9 cellular contexts compared by ENCODE assay signal in genomic region chr12:93624595-93625294, GRCh38. TPM values are rescaled to one million over a fixed set of nuclear protein-coding genes. Genes with fewer than 3 reads are reported as not detected.
A peak's percentile ranks its signal among the peaks of the same experiment; 100 is the strongest.
DNase-seq lines count a peak whose midpoint lies in the region; ATAC-seq and TF ChIP-seq lines count a peak whose summit lies in the region.
"Had no signal": no experiment of that assay in that cellular context is flagged by ENCODE, and none has a peak within 500 bp of the region (broad histone marks: within the 10 kb centered on the region; RNA-seq: fewer than 3 reads in every experiment).

No MANE protein-coding gene starts in this region.

- no peaks in the 10 kb centered on the region for H3K27me3 Mint-ChIP-seq in activated T-cell treated with anti-CD3 and anti-CD28 coated beads, Interleukin-2, amount 50 U/mL, for 4 hours (ENCODE audit: low read depth)
- H3K27me3 Mint-ChIP-seq in activated T-cell treated with anti-CD3 and anti-CD28 coated beads, Interleukin-2, amount 50 U/mL, for 24 hours = peaks cover 1% of the 10 kb centered on the region
- H3K27me3 Mint-ChIP-seq: activated naive CD8-positive, alpha-beta T cell treated with anti-CD3 and anti-CD28 coated beads, Interleukin-2, amount 10 ng/mL, durations not matched to agents 7 days and 5 days had no signal

- no peak for DNase-seq in activated T-cell treated with anti-CD3 and anti-CD28 coated beads, Interleukin-2, amount 50 U/mL, for 4 hours
- DNase-seq in activated T-cell treated with anti-CD3 and anti-CD28 coated beads, Interleukin-2, amount 50 U/mL, for 24 hours = no peak
- DNase-seq in astrocyte of the spinal cord (ENCODE audit: low read depth, low spot score) (peak; percentile 95), gastrocnemius medialis (no peak), inferior parietal cortex (ENCODE audit: extremely low spot score) (no peak), NCI-H128 (lab: John Stamatoyannopoulos, UW; ENCODE audit: unreplicated experiment) (no peak), NCI-H446 treated with DMSO at 0.1 percent for 48 hours (lab: John Stamatoyannopoulos, UW) (no peak)
- DNase-seq: activated naive CD8-positive, alpha-beta T cell treated with anti-CD3 and anti-CD28 coated beads, Interleukin-2, amount 10 ng/mL, durations not matched to agents 7 days and 5 days had no signal

- H3K27ac ChIP-seq in gastrocnemius medialis = peak overlapping the region in 3 of 4 donors; percentile 19 to 51 (median 39)

- H3K4me1 ChIP-seq in gastrocnemius medialis = peaks cover 0 to 7% of the 10 kb centered on the region in 2 donors

- H3K9me3 ChIP-seq in gastrocnemius medialis = no peaks in the 10 kb centered on the region

- in situ Hi-C loops in astrocyte of the spinal cord (cut with HindIII; ENCODE audit: low sequenced_read_pairs) = no loop called here
- in situ Hi-C loops in gastrocnemius medialis (cut with MboI; ENCODE audit: low sequenced_read_pairs in 4 of 4) = no loop called here

- no peak for TF ChIP-seq POLR2A in gastrocnemius medialis (IDR thresholded peaks at IDR 0.05)

- no peak overlapping the region for H3K27ac Mint-ChIP-seq in activated T-cell treated with anti-CD3 and anti-CD28 coated beads, Interleukin-2, amount 50 U/mL, for 24 hours
- H3K27ac Mint-ChIP-seq: activated naive CD8-positive, alpha-beta T cell treated with anti-CD3 and anti-CD28 coated beads, Interleukin-2, amount 10 ng/mL, durations not matched to agents 7 days and 5 days had no signal

- intact Hi-C loops in gastrocnemius medialis (cut with DNase I; ENCODE audit: low total_unique reads) = no loop called here

- no peaks in the 10 kb centered on the region for H3K36me3 ChIP-seq in gastrocnemius medialis

- H3K4me1 Mint-ChIP-seq in activated T-cell treated with anti-CD3 and anti-CD28 coated beads, Interleukin-2, amount 50 U/mL, for 4 hours (ENCODE audit: low read depth) = peaks cover 5% of the 10 kb centered on the region
- H3K4me1 Mint-ChIP-seq in activated T-cell treated with anti-CD3 and anti-CD28 coated beads, Interleukin-2, amount 50 U/mL, for 24 hours (ENCODE audit: low read depth) = peaks cover 7% of the 10 kb centered on the region
- H3K4me1 Mint-ChIP-seq: activated naive CD8-positive, alpha-beta T cell treated with anti-CD3 and anti-CD28 coated beads, Interleukin-2, amount 10 ng/mL, durations not matched to agents 7 days and 5 days had no signal

- TF ChIP-seq CTCF in astrocyte of the spinal cord (IDR thresholded peaks at IDR 0.05; ENCODE audit: low read depth, low read length) (no peak), gastrocnemius medialis (IDR thresholded peaks at IDR 0.05 in 4 of 5, conservative IDR thresholded peaks at IDR 0.05 in 1 of 5) (no peak)

- H3K9me3 Mint-ChIP-seq in activated T-cell treated with anti-CD3 and anti-CD28 coated beads, Interleukin-2, amount 50 U/mL, for 4 hours = peaks cover 2% of the 10 kb centered on the region
- no peaks in the 10 kb centered on the region for H3K9me3 Mint-ChIP-seq in activated T-cell treated with anti-CD3 and anti-CD28 coated beads, Interleukin-2, amount 50 U/mL, for 24 hours

- H3K4me3 Mint-ChIP-seq in activated T-cell treated with anti-CD3 and anti-CD28 coated beads, Interleukin-2, amount 50 U/mL, for 4 hours = no peak overlapping the region
- H3K4me3 Mint-ChIP-seq in activated T-cell treated with anti-CD3 and anti-CD28 coated beads, Interleukin-2, amount 50 U/mL, for 24 hours = no peak overlapping the region
- H3K4me3 Mint-ChIP-seq: activated naive CD8-positive, alpha-beta T cell treated with anti-CD3 and anti-CD28 coated beads, Interleukin-2, amount 10 ng/mL, durations not matched to agents 7 days and 5 days had no signal

- H3K27me3 ChIP-seq in gastrocnemius medialis = no peaks in the 10 kb centered on the region

- H3K36me3 Mint-ChIP-seq in activated T-cell treated with anti-CD3 and anti-CD28 coated beads, Interleukin-2, amount 50 U/mL, for 4 hours (ENCODE audit: insufficient read depth) = no peaks in the 10 kb centered on the region
- H3K36me3 Mint-ChIP-seq in activated T-cell treated with anti-CD3 and anti-CD28 coated beads, Interleukin-2, amount 50 U/mL, for 24 hours (ENCODE audit: low read depth) = no peaks in the 10 kb centered on the region

- peak; percentile 52 to 53 for ATAC-seq in activated T-cell treated with anti-CD3 and anti-CD28 coated beads, Interleukin-2, amount 50 U/mL, for 4 hours
- ATAC-seq in HG03097 (IDR thresholded peaks at IDR 0.05; ENCODE audit: low FRiP score, unreplicated experiment) (peak; percentile 59), gastrocnemius medialis (peak; percentile 85 to 93)

- no peak overlapping the region for H3K4me3 ChIP-seq in astrocyte of the spinal cord (ENCODE audit: low read depth, low read length)
- no peak overlapping the region for H3K4me3 ChIP-seq in gastrocnemius medialis

RNA-seq across cellular contexts. Expression of gene SOCS2, which starts 52.3 kb away (rescaled TPM):
- 10 to 100 TPM in 1 of 3 donors, 1 to 10 TPM in 2; 6.5 to 10.9 (median 8.6) TPM for total RNA-seq in activated T-cell treated with anti-CD3 and anti-CD28 coated beads, Interleukin-2, amount 50 U/mL, for 4 hours
- 10 to 100 TPM in 1 of 4 donors, 1 to 10 TPM in 3; 4.3 to 14.9 (median 5.3) TPM for total RNA-seq in gastrocnemius medialis

RNA-seq across cellular contexts. Expression of gene CRADD, which starts 52.4 kb away (rescaled TPM):
- total RNA-seq in activated T-cell treated with anti-CD3 and anti-CD28 coated beads, Interleukin-2, amount 50 U/mL, for 4 hours = 1 to 10 TPM; 6.9 to 9.9 (median 8.7) TPM
- 10 to 100 TPM; 19.4 to 28.7 (median 22.6) TPM for total RNA-seq in gastrocnemius medialis
